Comparison of ENCODE assay signal across 20 cellular contexts in genomic region chr5:145548097-145548496, GRCh38.
DNase-seq lines count a peak whose midpoint lies in the region; ATAC-seq and TF ChIP-seq lines count a peak whose summit lies in the region.
"Had no signal": no experiment of that assay in that cellular context is flagged by ENCODE, and none has a peak within 500 bp of the region (broad histone marks: within the 10 kb centered on the region; RNA-seq: fewer than 3 reads in every experiment).

No MANE protein-coding gene starts in this region.

- CTCF ChIA-PET in BJ (lab: Yijun Ruan, JAX), result interaction anchor here (0.7 kb wide), 1 partner anchor 17 kb away, joined by 3 read pairs; no protein-coding TSS in a partner anchor

- H3K9me3 Mint-ChIP-seq in CD14-positive monocyte (peaks cover 2 to 10% (median 6%) of the 10 kb centered on the region in 7 donors), immature natural killer cell (peaks cover 2 to 21% (median 9%) of the 10 kb centered on the region in 6 donors)
- no peaks in the 10 kb centered on the region for H3K9me3 Mint-ChIP-seq in activated T-helper 2 cell treated with anti-CD3 and anti-CD28 coated beads, Interferon-gamma antibody, Interleukin-2, Interleukin-4, amounts not matched to agents 10 μg/mL and 5 μg/mL and 100 μg/mL, durations not matched to agents 14 hours and 24 hours and 36 hours

- POLR2A ChIA-PET in BJ (lab: Charles Lee), result no interaction called here

- H3K27ac Mint-ChIP-seq in CD14-positive monocyte, result no peak overlapping the region
- no peak overlapping the region for H3K27ac Mint-ChIP-seq in activated T-helper 2 cell treated with anti-CD3 and anti-CD28 coated beads, Interferon-gamma antibody, Interleukin-2, Interleukin-4, amounts not matched to agents 10 μg/mL and 5 μg/mL and 100 μg/mL, durations not matched to agents 14 hours and 24 hours and 36 hours
- no peak overlapping the region for H3K27ac Mint-ChIP-seq in immature natural killer cell
- H3K27ac Mint-ChIP-seq: CD8-positive, alpha-beta T cell had no signal

- no peaks in the 10 kb centered on the region for H3K4me1 Mint-ChIP-seq in CD14-positive monocyte
- no peaks in the 10 kb centered on the region for H3K4me1 Mint-ChIP-seq in activated T-helper 2 cell treated with anti-CD3 and anti-CD28 coated beads, Interferon-gamma antibody, Interleukin-2, Interleukin-4, amounts not matched to agents 10 μg/mL and 5 μg/mL and 100 μg/mL, durations not matched to agents 14 hours and 24 hours and 36 hours (ENCODE audit: low read depth)
- H3K4me1 Mint-ChIP-seq in immature natural killer cell, result no peaks in the 10 kb centered on the region

- no peak overlapping the region for H3K4me3 Mint-ChIP-seq in CD14-positive monocyte
- H3K4me3 Mint-ChIP-seq in activated T-helper 2 cell treated with anti-CD3 and anti-CD28 coated beads, Interferon-gamma antibody, Interleukin-2, Interleukin-4, amounts not matched to agents 10 μg/mL and 5 μg/mL and 100 μg/mL, durations not matched to agents 14 hours and 24 hours and 36 hours (ENCODE audit: low read depth), result no peak overlapping the region
- H3K4me3 Mint-ChIP-seq in immature natural killer cell, result no peak overlapping the region
- H3K4me3 Mint-ChIP-seq: CD8-positive, alpha-beta T cell had no signal

- H3K27ac ChIP-seq in hepatocyte, result peak overlapping the region; percentile 3
- H3K27ac ChIP-seq: 22Rv1, A549, BLaER1, GM23248, HL-60 had no signal

- TF ChIP-seq CTCF in BJ (IDR thresholded peaks at IDR 0.05; ENCODE audit: insufficient read depth, low read depth, low read length) (no peak), hepatocyte (IDR thresholded peaks at IDR 0.05; ENCODE audit: poor library complexity) (no peak), mucosa of descending colon (IDR thresholded peaks at IDR 0.05) (no peak), CD14-positive monocyte (IDR thresholded peaks at IDR 0.05) (no peak)

- intact Hi-C loops in mucosa of descending colon (cut with DNase I, micrococcal nuclease) (no loop called here), CD14-positive monocyte (cut with micrococcal nuclease) (no loop called here)
- intact Hi-C loops in activated T-helper 2 cell treated with anti-CD3 and anti-CD28 coated beads, Interferon-gamma antibody, Interleukin-2, Interleukin-4, amounts not matched to agents 10 μg/mL and 5 μg/mL and 100 μg/mL, durations not matched to agents 14 hours and 24 hours and 36 hours (cut with micrococcal nuclease), result no loop called here

- H3K4me1 ChIP-seq in hepatocyte (ENCODE audit: insufficient read depth) (peaks cover 11% of the 10 kb centered on the region), mucosa of descending colon (ENCODE audit: low read depth) (peaks cover 5% of the 10 kb centered on the region)
- H3K4me1 ChIP-seq: A549, BLaER1, HAP-1 had no signal

- H4K20me1 ChIP-seq in hepatocyte (ENCODE audit: insufficient read depth, poor library complexity, severe bottlenecking), result no peaks in the 10 kb centered on the region
- H4K20me1 ChIP-seq: BLaER1 had no signal

- no peaks in the 10 kb centered on the region for H3K27me3 Mint-ChIP-seq in CD14-positive monocyte (ENCODE audit: low read depth in 3 of 3)
- H3K27me3 Mint-ChIP-seq in activated T-helper 2 cell treated with anti-CD3 and anti-CD28 coated beads, Interferon-gamma antibody, Interleukin-2, Interleukin-4, amounts not matched to agents 10 μg/mL and 5 μg/mL and 100 μg/mL, durations not matched to agents 14 hours and 24 hours and 36 hours (ENCODE audit: low read depth), result no peaks in the 10 kb centered on the region
- peaks cover 2 to 3% (median 2%) of the 10 kb centered on the region in 3 donors for H3K27me3 Mint-ChIP-seq in immature natural killer cell (ENCODE audit: low read depth in 3 of 3)

- DNase-seq in BJ (ENCODE audit: low read depth) (peak; percentile 19), LoVo (ENCODE audit: low spot score) (peak; percentile 33), hepatocyte (ENCODE audit: low spot score) (no peak), mucosa of descending colon (no peak), CD14-positive monocyte (ENCODE audit: low spot score) (no peak), cortex of kidney (lab: John Stamatoyannopoulos, UW) (no peak), immature natural killer cell (no peak)
- DNase-seq in activated T-helper 2 cell treated with anti-CD3 and anti-CD28 coated beads, Interferon-gamma antibody, Interleukin-2, Interleukin-4, amounts not matched to agents 10 μg/mL and 5 μg/mL and 100 μg/mL, durations not matched to agents 14 hours and 24 hours and 36 hours (ENCODE audit: low spot score), result no peak
- DNase-seq: AML-193; CD8-positive, alpha-beta T cell; DMS 273 treated with DMSO at 0.1 percent for 48 hours; DMS53; GDM1; GM23248; IMR-90 had no signal

- ATAC-seq in mucosa of descending colon, result peak; percentile 73
- ATAC-seq: A549; CD8-positive, alpha-beta T cell had no signal

- no peak overlapping the region for H3K4me2 ChIP-seq in hepatocyte
- H3K4me2 ChIP-seq: A549, BLaER1 had no signal

- H2AFZ ChIP-seq in hepatocyte, result no peak overlapping the region
- H2AFZ ChIP-seq: GM23248 had no signal

- H3K36me3 Mint-ChIP-seq in CD14-positive monocyte (no peaks in the 10 kb centered on the region), immature natural killer cell (no peaks in the 10 kb centered on the region)
- H3K36me3 Mint-ChIP-seq in activated T-helper 2 cell treated with anti-CD3 and anti-CD28 coated beads, Interferon-gamma antibody, Interleukin-2, Interleukin-4, amounts not matched to agents 10 μg/mL and 5 μg/mL and 100 μg/mL, durations not matched to agents 14 hours and 24 hours and 36 hours (ENCODE audit: low read depth), result no peaks in the 10 kb centered on the region
- H3K36me3 Mint-ChIP-seq: CD8-positive, alpha-beta T cell had no signal

- H3K36me3 ChIP-seq in BJ (ENCODE audit: control insufficient read depth, insufficient read depth, low read length), result no peaks in the 10 kb centered on the region
- no peaks in the 10 kb centered on the region for H3K36me3 ChIP-seq in hepatocyte (replicated peaks; ENCODE audit: insufficient read depth, low read depth)
- H3K36me3 ChIP-seq in mucosa of descending colon (ENCODE audit: low read depth), result no peaks in the 10 kb centered on the region
- H3K36me3 ChIP-seq: BLaER1, HAP-1 had no signal

- H3K9me3 ChIP-seq in hepatocyte (ENCODE audit: low read depth) (no peaks in the 10 kb centered on the region), mucosa of descending colon (no peaks in the 10 kb centered on the region)
- H3K9me3 ChIP-seq: A549, BLaER1, HAP-1 had no signal

- no peaks in the 10 kb centered on the region for H3K79me2 ChIP-seq in hepatocyte

- no peak overlapping the region for H3K4me3 ChIP-seq in BJ (ENCODE audit: low read depth, low read length)
- H3K4me3 ChIP-seq in hepatocyte, result no peak overlapping the region
- H3K4me3 ChIP-seq in mucosa of descending colon, result no peak overlapping the region
- H3K4me3 ChIP-seq: A549, BLaER1, GM23248, HAP-1 had no signal

- H3K9me2 ChIP-seq in hepatocyte (replicated peaks; ENCODE audit: insufficient read depth), result no peaks in the 10 kb centered on the region

- H3K27me3 ChIP-seq in BJ (ENCODE audit: control insufficient read depth, insufficient read depth, low read length) (no peaks in the 10 kb centered on the region), hepatocyte (no peaks in the 10 kb centered on the region)
- H3K27me3 ChIP-seq: BLaER1 had no signal

Comparison
In these comparisons a context has a peak if more than half of its experiments do, and no peak if none do; other contexts are left out.
1. DNase-seq: peak in BJ (single experiment) and LoVo (single experiment); none in hepatocyte (single experiment), mucosa of descending colon (0 of 3), CD14-positive monocyte (single experiment), activated T-helper 2 cell treated with anti-CD3 and anti-CD28 coated beads, Interferon-gamma antibody, Interleukin-2, Interleukin-4, amounts not matched to agents 10 μg/mL and 5 μg/mL and 100 μg/mL, durations not matched to agents 14 hours and 24 hours and 36 hours (single experiment), cortex of kidney (single experiment) and immature natural killer cell (0 of 3).